1 cellular context compared by ENCODE assay signal in the genomic region with DNA sequence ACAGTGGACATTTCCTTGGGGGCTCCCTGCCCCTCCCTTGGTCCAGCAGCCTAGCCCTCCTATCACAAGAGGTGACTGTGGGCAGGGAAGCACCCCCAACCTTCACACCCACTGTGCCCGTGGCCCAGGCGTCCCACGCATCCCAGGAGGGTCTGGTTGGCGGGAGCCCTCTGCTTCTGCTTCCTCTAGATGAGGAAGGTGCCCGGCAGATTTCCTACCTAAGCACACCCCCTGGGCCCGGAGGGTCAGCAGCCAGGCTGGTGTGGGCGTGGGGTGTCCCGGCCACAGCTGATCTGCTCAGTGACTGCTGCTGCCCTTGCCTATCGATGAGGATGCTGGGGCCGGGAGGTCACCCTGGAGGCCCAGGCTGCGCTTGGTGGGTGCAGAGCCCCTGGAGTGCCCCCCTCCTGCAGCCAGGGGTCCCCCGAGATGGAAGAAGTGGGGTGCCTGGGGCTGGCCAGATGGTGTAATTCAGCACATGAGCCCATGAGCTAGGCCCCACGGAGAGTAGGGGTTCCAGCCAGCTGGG.
TF ChIP-seq lines count a peak whose summit lies in the region.

No MANE protein-coding gene starts in this region.

TF ChIP-seq in GM12878, 131 proteins besides CTCF, POLR2A, EP300 and RAD21:
- TF ChIP-seq, protein P1, sequence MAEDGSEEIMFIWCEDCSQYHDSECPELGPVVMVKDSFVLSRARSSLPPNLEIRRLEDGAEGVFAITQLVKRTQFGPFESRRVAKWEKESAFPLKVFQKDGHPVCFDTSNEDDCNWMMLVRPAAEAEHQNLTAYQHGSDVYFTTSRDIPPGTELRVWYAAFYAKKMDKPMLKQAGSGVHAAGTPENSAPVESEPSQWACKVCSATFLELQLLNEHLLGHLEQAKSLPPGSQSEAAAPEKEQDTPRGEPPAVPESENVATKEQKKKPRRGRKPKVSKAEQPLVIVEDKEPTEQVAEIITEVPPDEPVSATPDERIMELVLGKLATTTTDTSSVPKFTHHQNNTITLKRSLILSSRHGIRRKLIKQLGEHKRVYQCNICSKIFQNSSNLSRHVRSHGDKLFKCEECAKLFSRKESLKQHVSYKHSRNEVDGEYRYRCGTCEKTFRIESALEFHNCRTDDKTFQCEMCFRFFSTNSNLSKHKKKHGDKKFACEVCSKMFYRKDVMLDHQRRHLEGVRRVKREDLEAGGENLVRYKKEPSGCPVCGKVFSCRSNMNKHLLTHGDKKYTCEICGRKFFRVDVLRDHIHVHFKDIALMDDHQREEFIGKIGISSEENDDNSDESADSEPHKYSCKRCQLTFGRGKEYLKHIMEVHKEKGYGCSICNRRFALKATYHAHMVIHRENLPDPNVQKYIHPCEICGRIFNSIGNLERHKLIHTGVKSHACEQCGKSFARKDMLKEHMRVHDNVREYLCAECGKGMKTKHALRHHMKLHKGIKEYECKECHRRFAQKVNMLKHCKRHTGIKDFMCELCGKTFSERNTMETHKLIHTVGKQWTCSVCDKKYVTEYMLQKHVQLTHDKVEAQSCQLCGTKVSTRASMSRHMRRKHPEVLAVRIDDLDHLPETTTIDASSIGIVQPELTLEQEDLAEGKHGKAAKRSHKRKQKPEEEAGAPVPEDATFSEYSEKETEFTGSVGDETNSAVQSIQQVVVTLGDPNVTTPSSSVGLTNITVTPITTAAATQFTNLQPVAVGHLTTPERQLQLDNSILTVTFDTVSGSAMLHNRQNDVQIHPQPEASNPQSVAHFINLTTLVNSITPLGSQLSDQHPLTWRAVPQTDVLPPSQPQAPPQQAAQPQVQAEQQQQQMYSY (CRISPR knock-in tag; IDR thresholded peaks at IDR 0.05) = no peak
- TF ChIP-seq SIN3A (IDR thresholded peaks at IDR 0.05; ENCODE audit: low read depth, low read length) = no peak
